Comparison of ENCODE assay signal across 8 cellular contexts in the genomic region with DNA sequence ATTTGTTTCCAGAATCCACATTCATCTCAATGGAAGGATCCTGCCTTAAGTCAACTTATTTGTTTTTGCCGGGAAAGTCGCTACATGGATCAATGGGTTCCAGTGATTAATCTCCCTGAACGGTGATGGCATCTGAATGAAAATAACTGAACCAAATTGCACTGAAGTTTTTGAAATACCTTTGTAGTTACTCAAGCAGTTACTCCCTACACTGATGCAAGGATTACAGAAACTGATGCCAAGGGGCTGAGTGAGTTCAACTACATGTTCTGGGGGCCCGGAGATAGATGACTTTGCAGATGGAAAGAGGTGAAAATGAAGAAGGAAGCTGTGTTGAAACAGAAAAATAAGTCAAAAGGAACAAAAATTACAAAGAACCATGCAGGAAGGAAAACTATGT. TPM values are rescaled to one million over a fixed set of nuclear protein-coding genes. Genes with fewer than 3 reads are reported as not detected.
DNase-seq lines count a peak whose midpoint lies in the region; ATAC-seq and TF ChIP-seq lines count a peak whose summit lies in the region.

No MANE protein-coding gene starts in this region.

- no peak for ATAC-seq in HG02970 (IDR thresholded peaks at IDR 0.05; ENCODE audit: low FRiP score, unreplicated experiment)

- H2AFZ ChIP-seq in Loucy (ENCODE audit: low read length): no peak overlapping the region

- H3K9me3 Mint-ChIP-seq in Calu3 (ENCODE audit: low read depth, unreplicated experiment) (no peaks in the 10 kb centered on the region), nephron (no peaks in the 10 kb centered on the region)

- peaks cover 27% of the 10 kb centered on the region for H3K79me2 ChIP-seq in Loucy (ENCODE audit: insufficient read depth, low read length)

- H3K4me2 ChIP-seq in Loucy (ENCODE audit: low read depth, low read length, poor library complexity, severe bottlenecking): peak overlapping the region; percentile 87

- H3K27ac Mint-ChIP-seq in Calu3 (ENCODE audit: unreplicated experiment) (peak overlapping the region; percentile 89), nephron (peak overlapping the region; percentile 79 to 98 (median 85))

- H3K27me3 ChIP-seq in Loucy (ENCODE audit: insufficient read depth, low read length, poor library complexity, severe bottlenecking): peaks cover 11% of the 10 kb centered on the region

- H3K4me3 Mint-ChIP-seq in Calu3 (ENCODE audit: low read depth, unreplicated experiment): peak overlapping the region; percentile 96
- H3K4me3 Mint-ChIP-seq in nephron: peak overlapping the region; percentile 78 to 98 (median 93)

- H3K36me3 Mint-ChIP-seq in Calu3 (ENCODE audit: insufficient read depth, unreplicated experiment) (peaks cover 59% of the 10 kb centered on the region), nephron (ENCODE audit: low read depth) (peaks cover 32% of the 10 kb centered on the region)

- intact Hi-C loops in Calu3 (cut with micrococcal nuclease; ENCODE audit: unreplicated experiment): loop anchor here (10.0 kb wide), 1 partner anchor 153 kb away; no protein-coding TSS in a partner anchor

- DNase-seq in Calu3: no peak
- DNase-seq in astrocyte of the hippocampus (ENCODE audit: low read depth, low spot score): peak; percentile 79
- DNase-seq in GDM1 (lab: John Stamatoyannopoulos, UW): no peak
- no peak for DNase-seq in NCI-H1105 (lab: John Stamatoyannopoulos, UW)
- no peak for DNase-seq in HEK293T (ENCODE audit: extremely low spot score)

- H3K4me3 ChIP-seq in Loucy (ENCODE audit: low read length, poor library complexity, severe bottlenecking): peak overlapping the region; percentile 82

- H3K36me3 ChIP-seq in Loucy (ENCODE audit: insufficient read depth, low read length): peaks cover 4% of the 10 kb centered on the region

- H3K4me1 Mint-ChIP-seq in Calu3 (ENCODE audit: low read depth, unreplicated experiment) (peaks cover 40% of the 10 kb centered on the region), nephron (peaks cover 30% of the 10 kb centered on the region)

- peaks cover 10% of the 10 kb centered on the region; the same call in 1 of the 2 replicates for H3F3A ChIP-seq in Loucy (ENCODE audit: low read depth)

- POLR2A ChIA-PET in HEK293T (lab: Yijun Ruan, JAX): interaction anchor here (1.1 to 4.0 kb wide), 3 partner anchors 12 to 80 kb away, joined by 3 to 42 read pairs (median 5); no protein-coding TSS in a partner anchor

- H3K9ac ChIP-seq in Loucy (ENCODE audit: low read depth, low read length, poor library complexity, severe bottlenecking): peak overlapping the region; percentile 98

- BruUV-seq in Calu3 (replicated peaks; lab: Mats Ljungman, UMichigan): TSS peak; percentile 61

- no peaks in the 10 kb centered on the region for H3K9me3 ChIP-seq in Loucy (ENCODE audit: insufficient read depth, low read depth, low read length)

- TF ChIP-seq CTCF in Calu3 (IDR thresholded peaks at IDR 0.05; ENCODE audit: unreplicated experiment) (no peak), Loucy (conservative IDR thresholded peaks at IDR 0.05; ENCODE audit: low read length) (no peak), nephron (IDR thresholded peaks at IDR 0.05; ENCODE audit: unreplicated experiment in 3 of 3) (no peak)

- peaks cover 17% of the 10 kb centered on the region for H4K20me1 ChIP-seq in Loucy (ENCODE audit: insufficient read depth, low read length, poor library complexity, severe bottlenecking)

- CTCF ChIA-PET in Calu3 (lab: Charles Lee): no interaction called here
- CTCF ChIA-PET in HEK293T (lab: Yijun Ruan, JAX): no interaction called here

- no peaks in the 10 kb centered on the region for H3K27me3 Mint-ChIP-seq in Calu3 (ENCODE audit: unreplicated experiment)
- H3K27me3 Mint-ChIP-seq in nephron (ENCODE audit: low read depth): peaks cover 3% of the 10 kb centered on the region

- H3K9me2 ChIP-seq in Loucy (replicated peaks; ENCODE audit: low read depth, low read length): no peaks in the 10 kb centered on the region

- H3K4me1 ChIP-seq in Loucy (ENCODE audit: insufficient read depth, low read length, poor library complexity, severe bottlenecking): peaks cover 48% of the 10 kb centered on the region

TF ChIP-seq in HEK293T, 16 proteins besides CTCF, POLR2A, EP300 and RAD21:
- TF ChIP-seq ELF4 (IDR thresholded peaks at IDR 0.05) (no peak), HDGF (IDR thresholded peaks at IDR 0.05; ENCODE audit: borderline replicate concordance) (no peak), FOXA1 (IDR thresholded peaks at IDR 0.05) (no peak)
- TF ChIP-seq, protein P1, sequence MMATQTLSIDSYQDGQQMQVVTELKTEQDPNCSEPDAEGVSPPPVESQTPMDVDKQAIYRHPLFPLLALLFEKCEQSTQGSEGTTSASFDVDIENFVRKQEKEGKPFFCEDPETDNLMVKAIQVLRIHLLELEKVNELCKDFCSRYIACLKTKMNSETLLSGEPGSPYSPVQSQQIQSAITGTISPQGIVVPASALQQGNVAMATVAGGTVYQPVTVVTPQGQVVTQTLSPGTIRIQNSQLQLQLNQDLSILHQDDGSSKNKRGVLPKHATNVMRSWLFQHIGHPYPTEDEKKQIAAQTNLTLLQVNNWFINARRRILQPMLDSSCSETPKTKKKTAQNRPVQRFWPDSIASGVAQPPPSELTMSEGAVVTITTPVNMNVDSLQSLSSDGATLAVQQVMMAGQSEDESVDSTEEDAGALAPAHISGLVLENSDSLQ (IDR thresholded peaks at IDR 0.05): no peak

RNA-seq across cellular contexts. Expression of gene GADD45A, which starts 2.6 kb away (rescaled TPM):
- total RNA-seq in Calu3 (2022): 34.0 and 35.4 TPM in 2 replicates
